In the genomic region with DNA sequence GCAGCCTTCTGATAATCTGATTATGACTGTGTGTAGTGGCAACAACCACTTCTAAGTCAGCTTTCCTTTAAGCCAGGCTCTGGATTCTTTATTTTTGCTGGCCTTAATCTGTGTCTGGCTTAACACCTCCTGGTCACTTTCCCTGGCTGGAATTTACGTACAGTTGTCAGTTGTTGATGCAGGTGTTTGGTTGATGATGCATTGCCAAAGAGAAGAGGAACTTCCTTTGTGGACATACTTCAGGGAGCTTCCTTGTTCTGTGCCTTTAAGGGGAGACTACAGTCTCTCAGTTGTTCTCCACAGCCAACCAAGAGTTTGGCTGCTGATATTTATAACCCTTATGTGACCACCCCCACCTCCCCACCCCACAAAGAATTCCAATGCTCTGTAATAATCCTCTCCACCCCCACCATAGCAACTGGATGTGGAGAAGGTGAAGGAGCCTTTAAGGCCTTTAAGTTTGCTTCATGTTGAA, we compare ENCODE assay signal across 8 cellular contexts.
DNase-seq lines count a peak whose midpoint lies in the region; ATAC-seq lines count a peak whose summit lies in the region.

No MANE protein-coding gene starts in this region.

- 0% methylated on average over 1 of the region's 1 CpG for WGBS in GM23248 (ENCODE audit: low coverage in 1 of 2, low lambda C conversion rate in 2 of 2, missing lambda C conversion rate in 2 of 2), 2 experiments

- no peaks in the 10 kb centered on the region for H3K27me3 ChIP-seq in GM23248 (replicated peaks; ENCODE audit: insufficient read depth)
- 0 out of 2 replicates have a peak, but pooled peaks cover 4% of the 10 kb centered on the region for H3K27me3 ChIP-seq in Karpas-422 (ENCODE audit: low read length)

- H3K9ac ChIP-seq in GM23248 (peak overlapping the region; percentile 14; the same call in 1 of the 2 replicates), Karpas-422 (ENCODE audit: low read length) (no peak overlapping the region)

- H4K20me1 ChIP-seq in GM23248 (ENCODE audit: insufficient read depth) (no peaks in the 10 kb centered on the region), Karpas-422 (ENCODE audit: insufficient read depth, low read depth, low read length) (no peaks in the 10 kb centered on the region)

- H3K9me2 ChIP-seq in GM23248 (ENCODE audit: insufficient read depth) (no peaks in the 10 kb centered on the region), Karpas-422 (replicated peaks; ENCODE audit: insufficient read depth, low read length) (no peaks in the 10 kb centered on the region)

- peaks cover 60% of the 10 kb centered on the region for H3F3A ChIP-seq in GM23248 (ENCODE audit: insufficient read depth)

- H3K36me3 ChIP-seq in GM23248 (ENCODE audit: low read depth): no peaks in the 10 kb centered on the region
- no peaks in the 10 kb centered on the region for H3K36me3 ChIP-seq in Karpas-422 (ENCODE audit: insufficient read depth, low read length)

- DNase-seq in GM23248 (peak; percentile 82), RPMI7951 (ENCODE audit: low read depth) (peak; percentile 84), fibroblast of the conjunctiva (ENCODE audit: low read depth) (peak; percentile 43), putamen (ENCODE audit: low spot score) (peak; percentile 65), Karpas-422 (no peak), Ammon's horn (ENCODE audit: low spot score) (no peak)

- H3K9me3 ChIP-seq in GM23248 (ENCODE audit: low read depth): no peaks in the 10 kb centered on the region
- no peaks in the 10 kb centered on the region for H3K9me3 ChIP-seq in Karpas-422 (ENCODE audit: low read length)

- H3K79me2 ChIP-seq in GM23248 (ENCODE audit: insufficient read depth): peaks cover 81% of the 10 kb centered on the region
- H3K79me2 ChIP-seq in Karpas-422 (ENCODE audit: low read length): no peaks in the 10 kb centered on the region

- H3K4me3 ChIP-seq in GM23248: 0 out of 2 replicates have a peak overlapping the region, but pooled peaks have one; percentile 3
- no peak overlapping the region for H3K4me3 ChIP-seq in Karpas-422 (ENCODE audit: low read length)

- H3K4me2 ChIP-seq in GM23248 (ENCODE audit: unreplicated experiment) (peak overlapping the region; percentile 72), Karpas-422 (ENCODE audit: low read depth, low read length, poor library complexity, severe bottlenecking) (no peak overlapping the region)

- ATAC-seq in HG03354 (IDR thresholded peaks at IDR 0.05; ENCODE audit: poor library complexity, severe bottlenecking, unreplicated experiment) (no peak), HG03095 (IDR thresholded peaks at IDR 0.05; ENCODE audit: unreplicated experiment) (no peak)

- H3K27ac ChIP-seq in GM23248: peak overlapping the region; percentile 50
- no peak overlapping the region for H3K27ac ChIP-seq in Karpas-422 (ENCODE audit: low read length)

- H3K4me1 ChIP-seq in GM23248 (ENCODE audit: insufficient read depth) (peaks cover 89% of the 10 kb centered on the region), Karpas-422 (ENCODE audit: low read length) (no peaks in the 10 kb centered on the region)

- no peak overlapping the region for H2AFZ ChIP-seq in GM23248
- H2AFZ ChIP-seq in Karpas-422 (ENCODE audit: low read length): no peak overlapping the region

- in situ Hi-C loops in GM23248 (cut with MboI): no loop called here

Comparison
In these comparisons a context has a peak if more than half of its experiments do, and no peak if none do; other contexts are left out.
1. DNase-seq: peak in GM23248 (single experiment), RPMI7951 (single experiment), fibroblast of the conjunctiva (single experiment) and putamen (single experiment); none in Karpas-422 (single experiment) and Ammon's horn (single experiment).